Comparison of ENCODE assay signal across 8 cellular contexts in genomic region chr3:107430214-107431047, GRCh38. TPM values are rescaled to one million over a fixed set of nuclear protein-coding genes. Genes with fewer than 3 reads are reported as not detected.
A peak's percentile ranks its signal among the peaks of the same experiment; 100 is the strongest.
DNase-seq lines count a peak whose midpoint lies in the region; ATAC-seq and TF ChIP-seq lines count a peak whose summit lies in the region.

No MANE protein-coding gene starts in this region.

- H3K27me3 Mint-ChIP-seq in CD14-positive monocyte (ENCODE audit: low read depth in 3 of 3) (peaks cover 25 to 33% (median 26%) of the 10 kb centered on the region in 3 donors), progenitor cell of endocrine pancreas (peaks cover 16% of the 10 kb centered on the region)
- H3K27me3 Mint-ChIP-seq in activated T-cell treated with anti-CD3 and anti-CD28 coated beads, Interleukin-2, amount 50 U/mL, for 4 hours (ENCODE audit: low read depth), result peaks cover 2% of the 10 kb centered on the region

- CTCF ChIA-PET in HEK293 (lab: Yijun Ruan, JAX), result interaction anchor here (0.6 to 1.7 kb wide), 24 partner anchors 9 to 1185 kb away, joined by 3 to 16 read pairs (median 3); no protein-coding TSS in a partner anchor

- H3K27ac Mint-ChIP-seq in CD14-positive monocyte, result peak overlapping the region in 2 of 7 donors; percentile 59 to 68
- H3K27ac Mint-ChIP-seq in progenitor cell of endocrine pancreas, result peak overlapping the region; percentile 78

- H3K4me1 Mint-ChIP-seq in CD14-positive monocyte (peaks cover 28% of the 10 kb centered on the region), progenitor cell of endocrine pancreas (ENCODE audit: low read depth) (peaks cover 17% of the 10 kb centered on the region)
- peaks cover 24% of the 10 kb centered on the region for H3K4me1 Mint-ChIP-seq in activated T-cell treated with anti-CD3 and anti-CD28 coated beads, Interleukin-2, amount 50 U/mL, for 4 hours (ENCODE audit: low read depth)

- peak; percentile 52 for TF ChIP-seq CTCF in CD14-positive monocyte (IDR thresholded peaks at IDR 0.05)
- TF ChIP-seq CTCF in HEK293 (tag by site-specific recombination; IDR thresholded peaks at IDR 0.05), result no peak
- TF ChIP-seq CTCF in gastroesophageal sphincter (IDR thresholded peaks at IDR 0.05), result no peak
- TF ChIP-seq CTCF in progenitor cell of endocrine pancreas (IDR thresholded peaks at IDR 0.05; ENCODE audit: unreplicated experiment), result no peak

- TF ChIP-seq POLR2A in gastroesophageal sphincter (IDR thresholded peaks at IDR 0.05), result no peak

- H3K4me3 Mint-ChIP-seq in CD14-positive monocyte (peak overlapping the region; percentile 84 to 92), progenitor cell of endocrine pancreas (ENCODE audit: low read depth) (peak overlapping the region; percentile 74)
- peak overlapping the region; percentile 84 for H3K4me3 Mint-ChIP-seq in activated T-cell treated with anti-CD3 and anti-CD28 coated beads, Interleukin-2, amount 50 U/mL, for 4 hours

- WGBS in gastroesophageal sphincter (ENCODE audit: low coverage in 1 of 2), 2 donors, result 5 to 15% methylated on average over 12 to 16 of the region's 25 CpGs

- H3K27me3 ChIP-seq in gastroesophageal sphincter, result no peaks in the 10 kb centered on the region

- H3K4me3 ChIP-seq in HEK293 (ENCODE audit: low read depth, low read length), result no peak overlapping the region; the same call in 1 of the 2 replicates
- peak overlapping the region; percentile 78 to 81 for H3K4me3 ChIP-seq in gastroesophageal sphincter

- no peaks in the 10 kb centered on the region for H3K9me3 ChIP-seq in HEK293 (ENCODE audit: control insufficient read depth, insufficient read depth, low read depth, low read length)
- no peaks in the 10 kb centered on the region for H3K9me3 ChIP-seq in gastroesophageal sphincter

- H3K27ac ChIP-seq in HEK293 (ENCODE audit: extremely low read depth, low read depth, low read length) (peak overlapping the region; percentile 94), gastroesophageal sphincter (peak overlapping the region; percentile 93 to 100 (median 98))

- no peaks in the 10 kb centered on the region for H3K36me3 Mint-ChIP-seq in CD14-positive monocyte
- no peaks in the 10 kb centered on the region for H3K36me3 Mint-ChIP-seq in activated T-cell treated with anti-CD3 and anti-CD28 coated beads, Interleukin-2, amount 50 U/mL, for 4 hours (ENCODE audit: insufficient read depth)
- no peaks in the 10 kb centered on the region for H3K36me3 Mint-ChIP-seq in progenitor cell of endocrine pancreas (ENCODE audit: insufficient read depth)

- DNase-seq in CD14-positive monocyte (ENCODE audit: low spot score) (no peak), progenitor cell of endocrine pancreas (ENCODE audit: low spot score, unreplicated experiment) (no peak)
- no peak for DNase-seq in activated T-cell treated with anti-CD3 and anti-CD28 coated beads, Interleukin-2, amount 50 U/mL, for 4 hours

- H3K4me1 ChIP-seq in HEK293 (ENCODE audit: control insufficient read depth, insufficient read depth, low read length) (peaks cover 5% of the 10 kb centered on the region; the same call in 1 of the 2 replicates), gastroesophageal sphincter (peaks cover 0 to 26% (median 5%) of the 10 kb centered on the region in 3 donors)

- intact Hi-C loops in CD14-positive monocyte (cut with micrococcal nuclease), result loop anchor here in 1 of 2 donors (5.0 to 10.0 kb wide), 2 partner anchors 97 to 186 kb away; no protein-coding TSS in a partner anchor

- peak in 1 of 2 donors; percentile 3 for ATAC-seq in activated T-cell treated with anti-CD3 and anti-CD28 coated beads, Interleukin-2, amount 50 U/mL, for 4 hours
- ATAC-seq in gastroesophageal sphincter (no peak), GM19463 (IDR thresholded peaks at IDR 0.05; ENCODE audit: unreplicated experiment) (no peak), GM21526 (IDR thresholded peaks at IDR 0.05; ENCODE audit: low FRiP score, unreplicated experiment) (no peak), HG03378 (IDR thresholded peaks at IDR 0.05; ENCODE audit: unreplicated experiment) (no peak)

- POLR2A ChIA-PET in HEK293 (lab: Yijun Ruan, JAX), result interaction anchor here (0.8 to 2.1 kb wide), 6 partner anchors 9 to 188 kb away, joined by 3 to 10 read pairs (median 6); no protein-coding TSS in a partner anchor

- H3K9me3 Mint-ChIP-seq in CD14-positive monocyte, result peaks cover 0 to 3% (median 0%) of the 10 kb centered on the region in 7 donors
- no peaks in the 10 kb centered on the region for H3K9me3 Mint-ChIP-seq in activated T-cell treated with anti-CD3 and anti-CD28 coated beads, Interleukin-2, amount 50 U/mL, for 4 hours
- no peaks in the 10 kb centered on the region for H3K9me3 Mint-ChIP-seq in progenitor cell of endocrine pancreas (ENCODE audit: low read depth)

- no peak for TF ChIP-seq EP300 in gastroesophageal sphincter (IDR thresholded peaks at IDR 0.05)

- H3K36me3 ChIP-seq in HEK293 (ENCODE audit: control insufficient read depth in 2 of 2, insufficient read depth in 1 of 2, low read length in 2 of 2), result no peaks in the 10 kb centered on the region
- H3K36me3 ChIP-seq in gastroesophageal sphincter, result no peaks in the 10 kb centered on the region

TF ChIP-seq in HEK293, 187 proteins besides CTCF, POLR2A, EP300 and RAD21:
- TF ChIP-seq ZNF341 (tag by site-specific recombination; IDR thresholded peaks at IDR 0.05; ENCODE audit: low read depth) (0 out of 2 replicates have a peak, but pooled peaks have one; percentile 18), ZNF747 (tag by site-specific recombination; IDR thresholded peaks at IDR 0.05) (no peak), ZBTB20 (tag by site-specific recombination; IDR thresholded peaks at IDR 0.05) (0 out of 2 replicates have a peak, but pooled peaks have one; percentile 10)

RNA-seq across cellular contexts. Expression of gene CCDC54, which starts 53.2 kb away (rescaled TPM):
- polyA plus RNA-seq in CD14-positive monocyte, result not detected
- not detected for total RNA-seq in activated T-cell treated with anti-CD3 and anti-CD28 coated beads, Interleukin-2, amount 50 U/mL, for 4 hours
- total RNA-seq in gastroesophageal sphincter (not detected), progenitor cell of endocrine pancreas (not detected in 2 replicates)
